Comparison of ENCODE assay signal across 8 cellular contexts in genomic region chr1:206471415-206471801, GRCh38. TPM values are rescaled to one million over a fixed set of nuclear protein-coding genes. Genes with fewer than 3 reads are reported as not detected.
A peak's percentile ranks its signal among the peaks of the same experiment; 100 is the strongest.
DNase-seq lines count a peak whose midpoint lies in the region; ATAC-seq and TF ChIP-seq lines count a peak whose summit lies in the region.

No MANE protein-coding gene starts in this region.

- H3K4me3 ChIP-seq in Panc1 (ENCODE audit: low read depth in 2 of 2, low read length in 2 of 2) = peak overlapping the region; percentile 58 to 69; a peak in 2 of 4 replicates
- peak overlapping the region; percentile 60 to 78 (median 75) for H3K4me3 ChIP-seq in esophagus squamous epithelium
- peak overlapping the region in 1 of 4 donors; percentile 54 for H3K4me3 ChIP-seq in adrenal gland

- H3K36me3 ChIP-seq in Panc1 (ENCODE audit: control insufficient read depth, insufficient read depth, low read length) (no peaks in the 10 kb centered on the region), esophagus squamous epithelium (peaks cover 4 to 40% (median 4%) of the 10 kb centered on the region in 3 donors), adrenal gland (replicated peaks in 1 of 2) (peaks cover 0 to 2% of the 10 kb centered on the region in 2 donors)

- H3K4me1 ChIP-seq in Panc1 (ENCODE audit: control insufficient read depth, insufficient read depth, low read length) (peaks cover 14% of the 10 kb centered on the region), esophagus squamous epithelium (peaks cover 32 to 64% (median 38%) of the 10 kb centered on the region in 3 donors), adrenal gland (replicated peaks in 1 of 2) (peaks cover 4 to 32% of the 10 kb centered on the region in 2 donors)

- TF ChIP-seq CTCF in Panc1 (IDR thresholded peaks at IDR 0.05) (no peak), esophagus squamous epithelium (IDR thresholded peaks at IDR 0.05) (no peak), adrenal gland (IDR thresholded peaks at IDR 0.05) (no peak)

- H3K27ac ChIP-seq in Panc1 (ENCODE audit: low read length) (no peak overlapping the region), esophagus squamous epithelium (peak overlapping the region; percentile 76 to 87 (median 84)), adrenal gland (peak overlapping the region in 1 of 5 donors; percentile 38)

- no peaks in the 10 kb centered on the region for H3K27me3 Mint-ChIP-seq in stimulated activated naive CD8-positive, alpha-beta T cell treated with anti-CD3 and anti-CD28 coated beads, Interleukin-15, Interleukin-2, amounts not matched to agents 100 ng/mL and 50 ng/mL, for 24 hours

- no TSS peak for BruUV-seq in Panc1 (replicated peaks; lab: Mats Ljungman, UMichigan)

- peak overlapping the region; percentile 95 for H3K27ac Mint-ChIP-seq in stimulated activated naive CD8-positive, alpha-beta T cell treated with anti-CD3 and anti-CD28 coated beads, Interleukin-15, Interleukin-2, amounts not matched to agents 100 ng/mL and 50 ng/mL, for 24 hours

- TF ChIP-seq POLR2A in esophagus squamous epithelium (IDR thresholded peaks at IDR 0.05) (no peak), adrenal gland (IDR thresholded peaks at IDR 0.05) (no peak)

- peak; percentile 25 for DNase-seq in activated CD4-positive, alpha-beta T cell treated with anti-CD3 and anti-CD28 coated beads for 48 hours
- no peak for DNase-seq in activated CD4-positive, alpha-beta T cell treated with anti-CD3 and anti-CD28 coated beads, Interleukin-2, amount 50 U/mL, for 4 hours
- DNase-seq in Panc1 (ENCODE audit: low read depth, low spot score) = no peak
- no peak for DNase-seq in esophagus squamous epithelium (lab: John Stamatoyannopoulos, UW)
- no peak for DNase-seq in adrenal gland
- no peak for DNase-seq in NCI-H524 treated with DMSO at 0.1 percent for 48 hours (lab: John Stamatoyannopoulos, UW)
- DNase-seq in inferior parietal cortex (ENCODE audit: extremely low spot score) = no peak

- intact Hi-C loops in Panc1 (cut with micrococcal nuclease; ENCODE audit: unreplicated experiment) = no loop called here
- intact Hi-C loops in esophagus squamous epithelium (cut with DNase I) = no loop called here
- intact Hi-C loops in adrenal gland (cut with DNase I) = loop anchor here in 1 of 2 donors (10.0 kb wide), 1 partner anchor 443 kb away; no protein-coding TSS in a partner anchor

- peak overlapping the region; percentile 88 for H3K4me3 Mint-ChIP-seq in stimulated activated naive CD8-positive, alpha-beta T cell treated with anti-CD3 and anti-CD28 coated beads, Interleukin-15, Interleukin-2, amounts not matched to agents 100 ng/mL and 50 ng/mL, for 24 hours

- H3K9me3 Mint-ChIP-seq in stimulated activated naive CD8-positive, alpha-beta T cell treated with anti-CD3 and anti-CD28 coated beads, Interleukin-15, Interleukin-2, amounts not matched to agents 100 ng/mL and 50 ng/mL, for 24 hours = no peaks in the 10 kb centered on the region

- H3K4me1 Mint-ChIP-seq in stimulated activated naive CD8-positive, alpha-beta T cell treated with anti-CD3 and anti-CD28 coated beads, Interleukin-15, Interleukin-2, amounts not matched to agents 100 ng/mL and 50 ng/mL, for 24 hours (ENCODE audit: low read depth) = peaks cover 91% of the 10 kb centered on the region

- WGBS in esophagus squamous epithelium, 2 donors = 40 to 59% methylated on average over 2 to 4 of the region's 7 CpGs
- WGBS in adrenal gland, 4 donors = 70 to 85% (median 74%) methylated on average over 3 to 7 of the region's 7 CpGs

- POLR2A ChIA-PET in Panc1 (lab: Charles Lee) = no interaction called here

- H3K27me3 ChIP-seq in Panc1 (ENCODE audit: control insufficient read depth, insufficient read depth, low read length) (no peaks in the 10 kb centered on the region), esophagus squamous epithelium (no peaks in the 10 kb centered on the region), adrenal gland (no peaks in the 10 kb centered on the region)

- CTCF ChIA-PET in Panc1 (lab: Charles Lee) = interaction anchor here (1.9 kb wide), 1 partner anchor 8 kb away, joined by 8 read pairs; no protein-coding TSS in a partner anchor

- H3K9me3 ChIP-seq in Panc1 (ENCODE audit: control insufficient read depth, insufficient read depth, low read depth, low read length) = no peaks in the 10 kb centered on the region
- no peaks in the 10 kb centered on the region for H3K9me3 ChIP-seq in esophagus squamous epithelium
- no peaks in the 10 kb centered on the region for H3K9me3 ChIP-seq in adrenal gland (replicated peaks in 1 of 3)

- no peak for ATAC-seq in Panc1

- in situ Hi-C loops in Panc1 (cut with HindIII; ENCODE audit: low pct_unique_long_range_greater_than_20kb, low sequenced_read_pairs) = no loop called here

- peaks cover 30% of the 10 kb centered on the region for H3K36me3 Mint-ChIP-seq in stimulated activated naive CD8-positive, alpha-beta T cell treated with anti-CD3 and anti-CD28 coated beads, Interleukin-15, Interleukin-2, amounts not matched to agents 100 ng/mL and 50 ng/mL, for 24 hours (ENCODE audit: low read depth)

RNA-seq across cellular contexts. Expression of gene IKBKE, which starts 1.1 kb away (rescaled TPM):
- 6.4 TPM for total RNA-seq in Panc1 (2021; ENCODE audit: unreplicated experiment)
- polyA plus RNA-seq in Panc1 (2012; ENCODE audit: insufficient read length) = 4.5 TPM
- 10 to 100 TPM; 12.6 to 23.7 (median 18.1) TPM for total RNA-seq in esophagus squamous epithelium
- total RNA-seq in adrenal gland = 10 to 100 TPM in 1 of 8 donors, 1 to 10 TPM in 7; 3.6 to 11.1 (median 7.7) TPM
- polyA plus RNA-seq in adrenal gland = 1 to 10 TPM; 2.9 to 5.1 (median 3.5) TPM

RNA-seq across cellular contexts. Expression of gene RASSF5, which starts 35.9 kb away (rescaled TPM):
- 1.6 TPM for total RNA-seq in Panc1 (2021; ENCODE audit: unreplicated experiment)
- 0.79 TPM for polyA plus RNA-seq in Panc1 (2012; ENCODE audit: insufficient read length)
- total RNA-seq in esophagus squamous epithelium = 10 to 100 TPM; 29.2 to 85.3 (median 35.1) TPM
- total RNA-seq in adrenal gland = 10 to 100 TPM; 22.8 to 57.9 (median 38.7) TPM
- polyA plus RNA-seq in adrenal gland = 10 to 100 TPM in 2 of 3 donors, 1 to 10 TPM in 1; 9.3 to 25.2 (median 10.4) TPM
